ENCODE assay signal across 17 cellular contexts in the genomic region with DNA sequence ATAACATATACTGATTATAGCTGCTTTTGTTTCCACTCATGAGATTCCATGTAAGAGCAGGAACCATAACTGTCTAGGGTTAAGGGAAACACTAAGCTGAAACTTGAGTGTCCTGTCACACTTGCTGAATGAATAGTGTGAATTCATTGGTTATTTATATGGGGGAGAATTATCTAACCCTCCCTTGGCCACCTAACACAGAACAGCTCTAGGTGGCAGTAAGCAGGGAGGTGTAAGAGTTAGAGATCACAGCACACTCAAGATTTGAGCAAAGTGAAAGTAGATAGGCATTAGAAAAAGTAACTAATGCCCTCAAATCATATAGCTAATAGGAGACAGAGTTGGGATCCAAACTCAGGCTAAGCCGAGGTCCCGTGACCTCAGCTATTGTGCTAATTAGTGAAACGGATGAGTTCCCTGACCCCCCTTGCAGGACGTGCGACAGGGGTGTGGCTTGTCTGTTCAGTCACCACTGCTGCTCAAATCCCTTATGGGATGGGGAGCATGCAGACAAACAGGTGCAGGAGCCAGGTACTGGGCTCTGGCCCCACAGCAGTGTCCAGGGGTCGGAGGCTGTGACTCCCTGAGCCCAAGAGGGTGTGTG. TPM values are rescaled to one million over a fixed set of nuclear protein-coding genes. Genes with fewer than 3 reads are reported as not detected.
A peak's percentile ranks its signal among the peaks of the same experiment; 100 is the strongest.
DNase-seq lines count a peak whose midpoint lies in the region; ATAC-seq and TF ChIP-seq lines count a peak whose summit lies in the region.
"Had no signal": no experiment of that assay in that cellular context is flagged by ENCODE, and none has a peak within 500 bp of the region (broad histone marks: within the 10 kb centered on the region; RNA-seq: fewer than 3 reads in every experiment).

No MANE protein-coding gene starts in this region.

- peak overlapping the region; percentile 7 for H4K91ac ChIP-seq in mesenchymal stem cell (ENCODE audit: low read length)

- no peaks in the 10 kb centered on the region for H3K79me1 ChIP-seq in mesenchymal stem cell (replicated peaks; ENCODE audit: low read length, poor library complexity, severe bottlenecking)

- H2BK5ac ChIP-seq in mesenchymal stem cell (ENCODE audit: low read depth, low read length, poor library complexity, severe bottlenecking) = no peak overlapping the region

- peaks cover 29 to 38% of the 10 kb centered on the region in 2 donors for H3K27me3 Mint-ChIP-seq in effector memory CD8-positive, alpha-beta T cell
- H3K27me3 Mint-ChIP-seq: progenitor cell of endocrine pancreas had no signal

- no peak for ATAC-seq in effector memory CD8-positive, alpha-beta T cell (replicated peaks)
- ATAC-seq: foreskin keratinocyte, T-helper 17 cell had no signal

- TF ChIP-seq CTCF in transverse colon (IDR thresholded peaks at IDR 0.05) = no peak

- intact Hi-C loops in transverse colon (cut with DNase I; ENCODE audit: low total_unique reads) = no loop called here

- H3K4ac ChIP-seq in mesenchymal stem cell (ENCODE audit: low read depth in 1 of 2, low read length in 2 of 2) = no peak overlapping the region

- no peak for TF ChIP-seq EP300 in transverse colon (IDR thresholded peaks at IDR 0.05; ENCODE audit: low read depth)

- no peaks in the 10 kb centered on the region for H3K36me3 Mint-ChIP-seq in effector memory CD8-positive, alpha-beta T cell (ENCODE audit: insufficient read depth)

- no peak overlapping the region for H4K8ac ChIP-seq in mesenchymal stem cell (ENCODE audit: low read length)

- H3K36me3 ChIP-seq in mesenchymal stem cell (ENCODE audit: control insufficient read depth in 1 of 2, insufficient read depth in 2 of 2, low read depth in 1 of 2, low read length in 2 of 2) (peaks cover 0 to 3% of the 10 kb centered on the region in 2 experiments), transverse colon (no peaks in the 10 kb centered on the region)
- H3K36me3 ChIP-seq: tibial nerve had no signal

- H3K4me1 Mint-ChIP-seq in effector memory CD8-positive, alpha-beta T cell (ENCODE audit: low read depth in 2 of 2) = no peaks in the 10 kb centered on the region
- H3K4me1 Mint-ChIP-seq: T-helper 17 cell had no signal

- peak overlapping the region in 1 of 2 donors; percentile 8 for H3K4me3 Mint-ChIP-seq in effector memory CD8-positive, alpha-beta T cell
- H3K4me3 Mint-ChIP-seq: T-helper 17 cell had no signal

- H3K9me3 Mint-ChIP-seq in effector memory CD8-positive, alpha-beta T cell = no peaks in the 10 kb centered on the region

- H3K18ac ChIP-seq in mesenchymal stem cell (ENCODE audit: low read depth in 1 of 2, low read length in 2 of 2) = no peak overlapping the region

- no peak overlapping the region for H3K27ac ChIP-seq in mesenchymal stem cell (ENCODE audit: low read length, poor library complexity, severe bottlenecking)
- no peak overlapping the region for H3K27ac ChIP-seq in transverse colon
- H3K27ac ChIP-seq: 22Rv1, foreskin keratinocyte, RWPE1, tibial nerve had no signal

- DNase-seq in NCI-H748 (lab: John Stamatoyannopoulos, UW; ENCODE audit: unreplicated experiment) (peak; percentile 3), NCI-H748 treated with DMSO at 0.1 percent for 48 hours (lab: John Stamatoyannopoulos, UW) (no peak), dermis blood vessel endothelial cell (peak; percentile 20), mesenchymal stem cell (no peak), transverse colon (peak; percentile 18), DMS114 treated with DMSO at 0.1 percent for 48 hours (lab: John Stamatoyannopoulos, UW; ENCODE audit: unreplicated experiment) (no peak), SW 1271 (lab: John Stamatoyannopoulos, UW) (no peak)
- no peak for DNase-seq in effector memory CD8-positive, alpha-beta T cell
- DNase-seq: activated CD4-positive, alpha-beta T cell treated with anti-CD3 and anti-CD28 coated beads, Interleukin-2, amount 50 U/mL, for 4 hours; aorta; foreskin keratinocyte; NCI-H1694 treated with DMSO at 0.1 percent for 48 hours; T-helper 17 cell had no signal

- H2AK5ac ChIP-seq in mesenchymal stem cell (ENCODE audit: low read length, severe bottlenecking) = no peak overlapping the region

- no peak overlapping the region for H3K9ac ChIP-seq in mesenchymal stem cell (ENCODE audit: low read length)

- no peak for TF ChIP-seq POLR2A in transverse colon (IDR thresholded peaks at IDR 0.05)

- in situ Hi-C loops in transverse colon (cut with MboI; ENCODE audit: low pct_ligation_motif_present in 1 of 4, low pct_unique_long_range_greater_than_20kb in 1 of 4, low sequenced_read_pairs in 3 of 4) = no loop called here

- H3K4me1 ChIP-seq in mesenchymal stem cell (ENCODE audit: control insufficient read depth, insufficient read depth, low read depth, low read length) (peaks cover 7% of the 10 kb centered on the region), transverse colon (peaks cover 0 to 12% (median 3%) of the 10 kb centered on the region in 4 donors)
- H3K4me1 ChIP-seq: foreskin keratinocyte had no signal

- 62% methylated on average over 6 of the region's 6 CpGs for WGBS in mesenchymal stem cell
- 33 to 36% methylated on average over 2 to 6 of the region's 6 CpGs for WGBS in transverse colon (ENCODE audit: low coverage in 1 of 2), 2 donors

- no peak overlapping the region for H2BK12ac ChIP-seq in mesenchymal stem cell (ENCODE audit: low read length in 2 of 2)

- H3K23ac ChIP-seq in mesenchymal stem cell (ENCODE audit: low read length in 2 of 2) = no peak overlapping the region

- no peak overlapping the region for H2BK15ac ChIP-seq in mesenchymal stem cell (ENCODE audit: low read depth, poor library complexity, severe bottlenecking)

- H3K4me3 ChIP-seq in mesenchymal stem cell (ENCODE audit: insufficient read depth in 1 of 2, low read depth in 1 of 2, low read length in 2 of 2) = no peak overlapping the region
- peak overlapping the region in 2 of 4 donors; percentile 3 to 33 for H3K4me3 ChIP-seq in transverse colon
- H3K4me3 ChIP-seq: tibial nerve had no signal

- no peak overlapping the region for H2BK120ac ChIP-seq in mesenchymal stem cell (ENCODE audit: low read depth, low read length)

- no peak overlapping the region for H2AFZ ChIP-seq in mesenchymal stem cell (ENCODE audit: low read depth, low read length)

- H3K27me3 ChIP-seq in mesenchymal stem cell (ENCODE audit: control insufficient read depth in 1 of 2, insufficient read depth in 1 of 2, low read length in 2 of 2) = no peaks in the 10 kb centered on the region
- no peaks in the 10 kb centered on the region for H3K27me3 ChIP-seq in transverse colon
- H3K27me3 ChIP-seq: tibial nerve had no signal

- no peak overlapping the region for H3K27ac Mint-ChIP-seq in effector memory CD8-positive, alpha-beta T cell
- H3K27ac Mint-ChIP-seq: T-helper 17 cell had no signal

- H3K9me3 ChIP-seq in mesenchymal stem cell (ENCODE audit: control insufficient read depth, low read length) (no peaks in the 10 kb centered on the region), transverse colon (no peaks in the 10 kb centered on the region)
- H3K9me3 ChIP-seq: tibial nerve had no signal

- H3K4me2 ChIP-seq in mesenchymal stem cell (ENCODE audit: low read length, poor library complexity, severe bottlenecking) = no peak overlapping the region

- H3K14ac ChIP-seq in mesenchymal stem cell (ENCODE audit: low read length in 2 of 2) = peak overlapping the region in 1 of 2 experiments; percentile 35

RNA-seq across cellular contexts. Expression of gene ANO10, which starts 27.7 kb away (rescaled TPM):
- 46.5 and 52.9 TPM in 2 replicates for total RNA-seq in dermis blood vessel endothelial cell
- 31.9 TPM for polyA plus RNA-seq in mesenchymal stem cell (2013, experiment 1 of 2)
- polyA plus RNA-seq in mesenchymal stem cell (2013, experiment 2 of 2) = 34.1 TPM
- 10 to 100 TPM; 20.9 to 70.5 (median 48.0) TPM for total RNA-seq in transverse colon

RNA-seq across cellular contexts. Expression of gene ABHD5, which starts 41.3 kb away (rescaled TPM):
- 26.5 and 28.9 TPM in 2 replicates for total RNA-seq in dermis blood vessel endothelial cell
- 11.5 TPM for polyA plus RNA-seq in mesenchymal stem cell (2013, experiment 1 of 2)
- polyA plus RNA-seq in mesenchymal stem cell (2013, experiment 2 of 2) = 11.7 TPM
- total RNA-seq in transverse colon = 100 to 1,000 TPM in 1 of 4 donors, 10 to 100 TPM in 3; 36.2 to 304 (median 48.0) TPM

Comparison
In these comparisons a context has a peak if more than half of its experiments do, and no peak if none do; other contexts are left out.
1. DNase-seq: peak in NCI-H748 (single experiment), dermis blood vessel endothelial cell (single experiment) and transverse colon (single experiment); none in NCI-H748 treated with DMSO at 0.1 percent for 48 hours (single experiment), mesenchymal stem cell (single experiment), DMS114 treated with DMSO at 0.1 percent for 48 hours (single experiment), effector memory CD8-positive, alpha-beta T cell (0 of 3) and SW 1271 (0 of 2).